ENCODE assay signal across 9 cellular contexts in genomic region chr6:44257753-44258324, GRCh38. TPM values are rescaled to one million over a fixed set of nuclear protein-coding genes. Genes with fewer than 3 reads are reported as not detected.
DNase-seq lines count a peak whose midpoint lies in the region; ATAC-seq, FAIRE-seq and TF ChIP-seq lines count a peak whose summit lies in the region.
"Had no signal": no experiment of that assay in that cellular context is flagged by ENCODE, and none has a peak within 500 bp of the region (broad histone marks: within the 10 kb centered on the region; RNA-seq: fewer than 3 reads in every experiment).

No MANE protein-coding gene starts in this region.

- H3K27me3 Mint-ChIP-seq in brain (peaks cover 3% of the 10 kb centered on the region), naive B cell (no peaks in the 10 kb centered on the region)

- H3K27ac Mint-ChIP-seq in brain (peak overlapping the region; percentile 96 to 99 (median 98)), naive B cell (peak overlapping the region; percentile 81 to 100 (median 98))

- H3K27ac ChIP-seq in heart right ventricle = peak overlapping the region; percentile 87 to 98 (median 96)

- H3K36me3 Mint-ChIP-seq in brain (peaks cover 33% of the 10 kb centered on the region), naive B cell (peaks cover 14 to 44% of the 10 kb centered on the region in 2 donors)

- H3K4me3 ChIP-seq in heart right ventricle = peak overlapping the region in 9 of 10 donors; percentile 95 to 100 (median 98)

- H3K9me3 ChIP-seq in heart right ventricle = no peaks in the 10 kb centered on the region

- H3K4me1 ChIP-seq in heart right ventricle = peaks cover 16 to 60% (median 28%) of the 10 kb centered on the region in 9 donors

- H3K36me3 ChIP-seq in heart right ventricle = peaks cover 0 to 75% (median 24%) of the 10 kb centered on the region in 9 donors

- H3K4me1 Mint-ChIP-seq in brain (peaks cover 62% of the 10 kb centered on the region), naive B cell (peaks cover 74 to 89% (median 89%) of the 10 kb centered on the region in 3 donors)

- ATAC-seq in heart right ventricle (peak in 2 of 8 donors; percentile 1 to 2), Right ventricle myocardium superior (ENCODE audit: poor library complexity) (no peak), HG03442 (IDR thresholded peaks at IDR 0.05; ENCODE audit: unreplicated experiment) (peak; percentile 21), naive B cell (ENCODE audit: low read depth in 2 of 2) (peak; percentile 50 to 61)

- H3K4me3 Mint-ChIP-seq in brain (peak overlapping the region; percentile 86 to 94 (median 90)), naive B cell (peak overlapping the region; percentile 79 to 97 (median 93))

- DNase-seq in heart right ventricle (no peak), Right ventricle myocardium superior (no peak), naive B cell (peak; percentile 78), HTR-8/SVneo (ENCODE audit: insufficient read length, low spot score) (no peak), NCI-H774 (lab: John Stamatoyannopoulos, UW) (no peak)
- DNase-seq in activated effector memory CD4-positive, alpha-beta T cell treated with Interleukin-2 at 50 U/mL for 16 hours = no peak

- no peaks in the 10 kb centered on the region for H3K27me3 ChIP-seq in heart right ventricle

- TF ChIP-seq CTCF in heart right ventricle (IDR thresholded peaks at IDR 0.05) (peak in 3 of 9 donors; percentile 2 to 22 (median 10)), brain (conservative IDR thresholded peaks at IDR 0.05) (peak in 1 of 2 experiments; percentile 35)

- FAIRE-seq in HTR-8/SVneo (lab: Jason Lieb, UNC) = no peak

- intact Hi-C loops in heart right ventricle (cut with DNase I) (loop anchor here in 4 of 10 donors (2.0 to 10.0 kb wide), 4 partner anchors 37 to 163 kb away; no protein-coding TSS in a partner anchor), Right ventricle myocardium superior (cut with DNase I) (no loop called here)

- peaks cover 0 to 8% (median 0%) of the 10 kb centered on the region in 5 experiments for H3K9me3 Mint-ChIP-seq in brain
- H3K9me3 Mint-ChIP-seq in naive B cell = peaks cover 0 to 2% (median 0%) of the 10 kb centered on the region in 7 donors

- WGBS in heart right ventricle, 2 donors = 26 to 28% methylated on average over 15 of the region's 15 CpGs

RNA-seq across cellular contexts. Expression of gene SLC35B2, which starts 0.5 kb away (rescaled TPM):
- total RNA-seq in heart right ventricle (10 to 100 TPM; 19.4 to 29.8 (median 23.7) TPM), Right ventricle myocardium superior (19.4 TPM)
- polyA plus RNA-seq in heart right ventricle (10 to 100 TPM in 1 of 2 donors, 1 to 10 TPM in 1; 9.1 to 27.2 TPM), brain (ENCODE audit: insufficient read depth, low read depth, low replicate concordance) (68.7 TPM), naive B cell (ENCODE audit: low read depth in 6 of 6) (10 to 100 TPM; 24.2 to 38.6 (median 27.2) TPM)

RNA-seq across cellular contexts. Expression of gene NFKBIE, which starts 7.5 kb away (rescaled TPM):
- total RNA-seq in heart right ventricle (1 to 10 TPM; 1.5 to 8.7 (median 3.4) TPM), Right ventricle myocardium superior (3.7 TPM)
- polyA plus RNA-seq in heart right ventricle (1 to 10 TPM; 5.7 to 5.9 TPM), brain (ENCODE audit: insufficient read depth, low read depth, low replicate concordance) (10.8 TPM), naive B cell (ENCODE audit: low read depth in 6 of 6) (10 to 100 TPM; 22.1 to 30.8 (median 27.9) TPM)

RNA-seq across cellular contexts. Expression of gene HSP90AB1, which starts 10.9 kb away (rescaled TPM):
- 1,000 to 10,000 TPM in 4 of 10 donors, 100 to 1,000 TPM in 6; 675 to 1,053 (median 920) TPM for total RNA-seq in heart right ventricle
- polyA plus RNA-seq in heart right ventricle = 100 to 1,000 TPM; 235 to 764 TPM
- 853 TPM for total RNA-seq in Right ventricle myocardium superior
- 1,424 TPM for polyA plus RNA-seq in brain (ENCODE audit: insufficient read depth, low read depth, low replicate concordance)
- 100 to 1,000 TPM; 420 to 486 (median 447) TPM for polyA plus RNA-seq in naive B cell (ENCODE audit: low read depth in 6 of 6)

RNA-seq across cellular contexts. Expression of gene TMEM151B, which starts 12.4 kb away (rescaled TPM):
- total RNA-seq in heart right ventricle (1 to 10 TPM in 1 of 10 donors, under 1 TPM in 5, not detected in 4; 0.09 to 2.2 (median 0.43) TPM), Right ventricle myocardium superior (not detected)
- polyA plus RNA-seq in heart right ventricle (1 to 10 TPM in 1 of 2 donors, under 1 TPM in 1; 0.14 to 1.2 TPM), brain (ENCODE audit: insufficient read depth, low read depth, low replicate concordance) (45.5 TPM), naive B cell (ENCODE audit: low read depth in 6 of 6) (not detected)
- total RNA-seq: lung microvascular endothelial cell had no signal

RNA-seq across cellular contexts. Expression of gene SLC29A1, which starts 34.4 kb away (rescaled TPM):
- 100 to 1,000 TPM; 104 to 198 (median 146) TPM for total RNA-seq in heart right ventricle
- 10 to 100 TPM; 46.3 to 90.9 TPM for polyA plus RNA-seq in heart right ventricle
- total RNA-seq in Right ventricle myocardium superior = 181 TPM
- polyA plus RNA-seq in brain (ENCODE audit: insufficient read depth, low read depth, low replicate concordance) = 35.6 TPM
- 1 to 10 TPM in 3 of 6 donors, under 1 TPM in 3; 0.15 to 3.1 (median 0.99) TPM for polyA plus RNA-seq in naive B cell (ENCODE audit: low read depth in 6 of 6)
